ENCODE assay signal across 30 cellular contexts in the genomic region with DNA sequence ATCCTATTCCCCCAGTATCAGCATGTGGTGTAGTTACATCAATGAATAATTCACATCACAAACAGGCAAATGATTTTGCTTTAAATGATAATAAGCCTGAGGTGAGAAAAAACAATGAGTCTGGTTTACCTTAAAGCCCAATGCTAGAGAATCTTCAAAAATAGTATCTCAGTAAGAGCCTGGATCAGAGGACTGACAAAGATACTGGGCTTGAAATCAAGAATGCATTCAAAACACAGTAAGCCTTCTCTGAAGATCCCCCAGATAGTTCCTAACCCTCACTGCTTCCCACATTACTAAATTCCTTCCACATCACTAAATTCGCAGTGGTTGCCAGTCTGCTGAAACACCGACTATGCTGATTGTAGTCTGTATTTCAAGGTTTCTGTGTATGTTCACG.
"Had no signal": no experiment of that assay in that cellular context is flagged by ENCODE, and none has a peak within 500 bp of the region (broad histone marks: within the 10 kb centered on the region; RNA-seq: fewer than 3 reads in every experiment).

No MANE protein-coding gene starts in this region.

- H3K9ac ChIP-seq: KMS-11 had no signal

- H3K4me1 Mint-ChIP-seq: activated naive CD4-positive, alpha-beta T cell treated with anti-CD3 and anti-CD28 coated beads, Interleukin-2, amount 50 U/mL, for 24 hours; central memory CD8-positive, alpha-beta T cell had no signal

- H3K36me3 Mint-ChIP-seq: activated naive CD4-positive, alpha-beta T cell treated with anti-CD3 and anti-CD28 coated beads, Interleukin-2, amount 50 U/mL, for 24 hours; brain had no signal

- H3K4me3 ChIP-seq: MG63, SK-N-MC had no signal

- H3K36me3 ChIP-seq: MG63, WERI-Rb-1 had no signal

- H3K27ac Mint-ChIP-seq: activated CD8-positive, alpha-beta T cell treated with anti-CD3 and anti-CD28 coated beads, Interleukin-2, amount 10 ng/mL, durations not matched to agents 7 days and 5 days; activated naive CD4-positive, alpha-beta T cell treated with anti-CD3 and anti-CD28 coated beads, Interleukin-2, amount 50 U/mL, for 24 hours; brain had no signal

- H3K27me3 Mint-ChIP-seq: central memory CD8-positive, alpha-beta T cell had no signal

- H3K4me3 Mint-ChIP-seq: activated CD8-positive, alpha-beta T cell treated with anti-CD3 and anti-CD28 coated beads, Interleukin-2, amount 10 ng/mL, durations not matched to agents 7 days and 5 days; activated naive CD4-positive, alpha-beta T cell treated with anti-CD3 and anti-CD28 coated beads, Interleukin-2, amount 50 U/mL, for 24 hours; brain; central memory CD8-positive, alpha-beta T cell had no signal

- H3K27ac ChIP-seq: KMS-11, SK-N-MC, WERI-Rb-1 had no signal

- H3K27me3 ChIP-seq: MG63 had no signal

- ATAC-seq: activated CD4-positive, CD25-positive, alpha-beta regulatory T cell treated with anti-CD3 and anti-CD28 coated beads, Interleukin-2, amount 50 U/mL, for 24 hours; activated CD8-positive, alpha-beta T cell treated with anti-CD3 and anti-CD28 coated beads, Interleukin-2, amount 10 ng/mL, durations not matched to agents 7 days and 5 days; Panc1; Right ventricle myocardium inferior had no signal

- H3K9me3 Mint-ChIP-seq: activated naive CD4-positive, alpha-beta T cell treated with anti-CD3 and anti-CD28 coated beads, Interleukin-2, amount 50 U/mL, for 24 hours; brain; central memory CD8-positive, alpha-beta T cell had no signal

- DNase-seq: activated CD4-positive, alpha-beta T cell treated with anti-CD3 and anti-CD28 coated beads for 4 hours; activated CD8-positive, alpha-beta memory T cell treated with anti-CD3 and anti-CD28 coated beads, Interleukin-2, amount 50 U/mL, for 48 hours; activated CD8-positive, alpha-beta T cell treated with anti-CD3 and anti-CD28 coated beads, Interleukin-2, amount 10 ng/mL, durations not matched to agents 7 days and 5 days; activated T-cell treated with anti-CD3 and anti-CD28 coated beads, Interleukin-2, amount 50 U/mL, for 1 hour; aorta; MG63; MV-4-11; NCI-H1092 treated with DMSO at 0.1 percent for 48 hours; NCI-H1417 treated with DMSO at 0.1 percent for 48 hours; NCI-H1694; NCI-H2029; NCI-H2107; NCI-H2171 treated with DMSO at 0.1 percent for 48 hours; NCI-H345; NCI-H510A; NCI-H526 treated with DMSO at 0.1 percent for 48 hours; NCI-H82; NK-92 treated with Interleukin-12 subunit alpha and Interleukin-12 subunit beta, amount 100 ng/mL, for 24 hours; OCI-M1; RPMI8226; T-helper 1 cell; WERI-Rb-1 had no signal

- H3K9me3 ChIP-seq: MG63 had no signal

- H3K4me2 ChIP-seq: KMS-11 had no signal
